ENCODE assay signal across 1 cellular context in the genomic region with DNA sequence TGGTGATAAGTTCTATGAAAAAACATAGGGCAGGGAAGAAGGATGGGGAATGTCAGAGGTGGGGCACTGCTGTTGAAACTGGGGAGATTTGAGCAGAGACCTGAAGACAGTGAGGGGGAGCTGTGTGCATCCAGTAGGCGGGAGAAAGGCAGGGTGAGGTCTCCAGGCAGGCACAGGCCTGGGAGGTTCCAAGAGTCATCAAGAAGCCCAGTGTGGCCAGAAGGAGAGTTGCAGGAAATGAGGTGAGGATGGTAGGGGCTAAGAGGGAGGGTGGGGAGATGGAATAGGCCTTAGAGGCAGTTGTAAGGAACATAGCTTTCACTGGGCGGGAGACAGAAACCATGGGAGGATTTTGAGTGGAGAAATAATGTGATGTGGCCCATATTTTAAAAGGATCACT.
TF ChIP-seq lines count a peak whose summit lies in the region.

No MANE protein-coding gene starts in this region.

TF ChIP-seq in GM23338, 12 proteins besides CTCF, POLR2A, EP300 and RAD21 (continued from another document):
- TF ChIP-seq, protein P1, sequence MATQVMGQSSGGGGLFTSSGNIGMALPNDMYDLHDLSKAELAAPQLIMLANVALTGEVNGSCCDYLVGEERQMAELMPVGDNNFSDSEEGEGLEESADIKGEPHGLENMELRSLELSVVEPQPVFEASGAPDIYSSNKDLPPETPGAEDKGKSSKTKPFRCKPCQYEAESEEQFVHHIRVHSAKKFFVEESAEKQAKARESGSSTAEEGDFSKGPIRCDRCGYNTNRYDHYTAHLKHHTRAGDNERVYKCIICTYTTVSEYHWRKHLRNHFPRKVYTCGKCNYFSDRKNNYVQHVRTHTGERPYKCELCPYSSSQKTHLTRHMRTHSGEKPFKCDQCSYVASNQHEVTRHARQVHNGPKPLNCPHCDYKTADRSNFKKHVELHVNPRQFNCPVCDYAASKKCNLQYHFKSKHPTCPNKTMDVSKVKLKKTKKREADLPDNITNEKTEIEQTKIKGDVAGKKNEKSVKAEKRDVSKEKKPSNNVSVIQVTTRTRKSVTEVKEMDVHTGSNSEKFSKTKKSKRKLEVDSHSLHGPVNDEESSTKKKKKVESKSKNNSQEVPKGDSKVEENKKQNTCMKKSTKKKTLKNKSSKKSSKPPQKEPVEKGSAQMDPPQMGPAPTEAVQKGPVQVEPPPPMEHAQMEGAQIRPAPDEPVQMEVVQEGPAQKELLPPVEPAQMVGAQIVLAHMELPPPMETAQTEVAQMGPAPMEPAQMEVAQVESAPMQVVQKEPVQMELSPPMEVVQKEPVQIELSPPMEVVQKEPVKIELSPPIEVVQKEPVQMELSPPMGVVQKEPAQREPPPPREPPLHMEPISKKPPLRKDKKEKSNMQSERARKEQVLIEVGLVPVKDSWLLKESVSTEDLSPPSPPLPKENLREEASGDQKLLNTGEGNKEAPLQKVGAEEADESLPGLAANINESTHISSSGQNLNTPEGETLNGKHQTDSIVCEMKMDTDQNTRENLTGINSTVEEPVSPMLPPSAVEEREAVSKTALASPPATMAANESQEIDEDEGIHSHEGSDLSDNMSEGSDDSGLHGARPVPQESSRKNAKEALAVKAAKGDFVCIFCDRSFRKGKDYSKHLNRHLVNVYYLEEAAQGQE (IDR thresholded peaks at IDR 0.05; ENCODE audit: unreplicated experiment), result no peak
- TF ChIP-seq NANOG (IDR thresholded peaks at IDR 0.05; ENCODE audit: borderline replicate concordance), result no peak
- no peak for TF ChIP-seq ZNF331 (CRISPR knock-in tag; IDR thresholded peaks at IDR 0.05; ENCODE audit: low read depth)
- TF ChIP-seq, protein P2, sequence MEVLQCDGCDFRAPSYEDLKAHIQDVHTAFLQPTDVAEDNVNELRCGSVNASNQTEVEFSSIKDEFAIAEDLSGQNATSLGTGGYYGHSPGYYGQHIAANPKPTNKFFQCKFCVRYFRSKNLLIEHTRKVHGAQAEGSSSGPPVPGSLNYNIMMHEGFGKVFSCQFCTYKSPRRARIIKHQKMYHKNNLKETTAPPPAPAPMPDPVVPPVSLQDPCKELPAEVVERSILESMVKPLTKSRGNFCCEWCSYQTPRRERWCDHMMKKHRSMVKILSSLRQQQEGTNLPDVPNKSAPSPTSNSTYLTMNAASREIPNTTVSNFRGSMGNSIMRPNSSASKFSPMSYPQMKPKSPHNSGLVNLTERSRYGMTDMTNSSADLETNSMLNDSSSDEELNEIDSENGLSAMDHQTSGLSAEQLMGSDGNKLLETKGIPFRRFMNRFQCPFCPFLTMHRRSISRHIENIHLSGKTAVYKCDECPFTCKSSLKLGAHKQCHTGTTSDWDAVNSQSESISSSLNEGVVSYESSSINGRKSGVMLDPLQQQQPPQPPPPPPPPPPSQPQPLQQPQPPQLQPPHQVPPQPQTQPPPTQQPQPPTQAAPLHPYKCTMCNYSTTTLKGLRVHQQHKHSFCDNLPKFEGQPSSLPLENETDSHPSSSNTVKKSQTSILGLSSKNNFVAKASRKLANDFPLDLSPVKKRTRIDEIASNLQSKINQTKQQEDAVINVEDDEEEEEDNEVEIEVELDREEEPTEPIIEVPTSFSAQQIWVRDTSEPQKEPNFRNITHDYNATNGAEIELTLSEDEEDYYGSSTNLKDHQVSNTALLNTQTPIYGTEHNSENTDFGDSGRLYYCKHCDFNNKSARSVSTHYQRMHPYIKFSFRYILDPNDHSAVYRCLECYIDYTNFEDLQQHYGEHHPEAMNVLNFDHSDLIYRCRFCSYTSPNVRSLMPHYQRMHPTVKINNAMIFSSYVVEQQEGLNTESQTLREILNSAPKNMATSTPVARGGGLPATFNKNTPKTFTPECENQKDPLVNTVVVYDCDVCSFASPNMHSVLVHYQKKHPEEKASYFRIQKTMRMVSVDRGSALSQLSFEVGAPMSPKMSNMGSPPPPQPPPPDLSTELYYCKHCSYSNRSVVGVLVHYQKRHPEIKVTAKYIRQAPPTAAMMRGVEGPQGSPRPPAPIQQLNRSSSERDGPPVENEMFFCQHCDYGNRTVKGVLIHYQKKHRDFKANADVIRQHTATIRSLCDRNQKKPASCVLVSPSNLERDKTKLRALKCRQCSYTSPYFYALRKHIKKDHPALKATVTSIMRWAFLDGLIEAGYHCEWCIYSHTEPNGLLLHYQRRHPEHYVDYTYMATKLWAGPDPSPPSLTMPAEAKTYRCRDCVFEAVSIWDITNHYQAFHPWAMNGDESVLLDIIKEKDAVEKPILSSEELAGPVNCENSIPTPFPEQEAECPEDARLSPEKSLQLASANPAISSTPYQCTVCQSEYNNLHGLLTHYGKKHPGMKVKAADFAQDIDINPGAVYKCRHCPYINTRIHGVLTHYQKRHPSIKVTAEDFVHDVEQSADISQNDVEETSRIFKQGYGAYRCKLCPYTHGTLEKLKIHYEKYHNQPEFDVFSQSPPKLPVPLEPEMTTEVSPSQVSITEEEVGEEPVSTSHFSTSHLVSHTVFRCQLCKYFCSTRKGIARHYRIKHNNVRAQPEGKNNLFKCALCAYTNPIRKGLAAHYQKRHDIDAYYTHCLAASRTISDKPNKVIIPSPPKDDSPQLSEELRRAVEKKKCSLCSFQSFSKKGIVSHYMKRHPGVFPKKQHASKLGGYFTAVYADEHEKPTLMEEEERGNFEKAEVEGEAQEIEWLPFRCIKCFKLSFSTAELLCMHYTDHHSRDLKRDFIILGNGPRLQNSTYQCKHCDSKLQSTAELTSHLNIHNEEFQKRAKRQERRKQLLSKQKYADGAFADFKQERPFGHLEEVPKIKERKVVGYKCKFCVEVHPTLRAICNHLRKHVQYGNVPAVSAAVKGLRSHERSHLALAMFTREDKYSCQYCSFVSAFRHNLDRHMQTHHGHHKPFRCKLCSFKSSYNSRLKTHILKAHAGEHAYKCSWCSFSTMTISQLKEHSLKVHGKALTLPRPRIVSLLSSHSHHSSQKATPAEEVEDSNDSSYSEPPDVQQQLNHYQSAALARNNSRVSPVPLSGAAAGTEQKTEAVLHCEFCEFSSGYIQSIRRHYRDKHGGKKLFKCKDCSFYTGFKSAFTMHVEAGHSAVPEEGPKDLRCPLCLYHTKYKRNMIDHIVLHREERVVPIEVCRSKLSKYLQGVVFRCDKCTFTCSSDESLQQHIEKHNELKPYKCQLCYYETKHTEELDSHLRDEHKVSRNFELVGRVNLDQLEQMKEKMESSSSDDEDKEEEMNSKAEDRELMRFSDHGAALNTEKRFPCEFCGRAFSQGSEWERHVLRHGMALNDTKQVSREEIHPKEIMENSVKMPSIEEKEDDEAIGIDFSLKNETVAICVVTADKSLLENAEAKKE (CRISPR knock-in tag; IDR thresholded peaks at IDR 0.05), result no peak
- no peak for TF ChIP-seq CREB1 (CRISPR knock-in tag; IDR thresholded peaks at IDR 0.05; ENCODE audit: low read depth)
- no peak for TF ChIP-seq ZNF114 (CRISPR knock-in tag; IDR thresholded peaks at IDR 0.05)
- no peak for TF ChIP-seq STAT1 (IDR thresholded peaks at IDR 0.05; ENCODE audit: unreplicated experiment)
- no peak for TF ChIP-seq EZH2 (IDR thresholded peaks at IDR 0.05; ENCODE audit: low read depth, unreplicated experiment)
